24 cellular contexts compared by ENCODE assay signal in the genomic region with DNA sequence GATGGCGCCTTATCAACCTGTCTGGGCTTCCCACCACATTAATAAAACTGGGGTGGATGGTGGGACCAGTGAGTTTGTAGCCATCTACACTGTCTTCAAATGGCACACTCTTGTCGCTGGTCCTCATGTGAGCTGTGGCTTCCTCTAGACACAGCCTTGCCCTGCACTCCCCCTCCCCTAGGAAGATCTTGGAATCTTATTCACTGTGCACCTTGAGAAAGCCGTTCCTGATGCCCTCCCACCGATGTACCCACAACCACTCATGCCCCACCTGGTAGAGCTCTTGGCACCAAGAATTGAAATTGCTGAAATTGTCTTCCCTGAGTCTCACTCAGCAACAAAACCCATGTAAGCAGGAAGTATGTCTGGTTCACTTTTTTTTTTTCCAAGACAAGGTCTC.
"Had no signal": no experiment of that assay in that cellular context is flagged by ENCODE, and none has a peak within 500 bp of the region (broad histone marks: within the 10 kb centered on the region; RNA-seq: fewer than 3 reads in every experiment).

No MANE protein-coding gene starts in this region.

- H3K9me3 ChIP-seq: prostate gland, testis, upper lobe of left lung, uterus had no signal

- H3K9me3 Mint-ChIP-seq: effector memory CD8-positive, alpha-beta T cell; immature natural killer cell; stimulated activated effector memory CD8-positive, alpha-beta T cell treated with anti-CD3 and anti-CD28 coated beads, Interleukin-12 subunit alpha, Interleukin-12 subunit beta, amount 100 ng/mL, for 72 hours had no signal

- H3K4me3 Mint-ChIP-seq: effector memory CD8-positive, alpha-beta T cell; immature natural killer cell; naive thymus-derived CD8-positive, alpha-beta T cell; nephron progenitor cell; stimulated activated effector memory CD8-positive, alpha-beta T cell treated with anti-CD3 and anti-CD28 coated beads, Interleukin-12 subunit alpha, Interleukin-12 subunit beta, amount 100 ng/mL, for 72 hours had no signal

- H3K27ac ChIP-seq: left ventricle myocardium inferior, lower lobe of right lung, prostate gland, right atrium auricular region, sigmoid colon, stomach, testis, tibial artery, upper lobe of left lung, uterus had no signal

- H3K4me1 ChIP-seq: left ventricle myocardium inferior, lower lobe of right lung, prostate gland, right atrium auricular region, stomach, testis, tibial artery, upper lobe of left lung, uterus had no signal

- H3K4me1 Mint-ChIP-seq: immature natural killer cell; naive thymus-derived CD8-positive, alpha-beta T cell; stimulated activated effector memory CD8-positive, alpha-beta T cell treated with anti-CD3 and anti-CD28 coated beads, Interleukin-12 subunit alpha, Interleukin-12 subunit beta, amount 100 ng/mL, for 72 hours had no signal

- H3K27ac Mint-ChIP-seq: effector memory CD8-positive, alpha-beta T cell; immature natural killer cell; naive thymus-derived CD8-positive, alpha-beta T cell; nephron progenitor cell; stimulated activated effector memory CD8-positive, alpha-beta T cell treated with anti-CD3 and anti-CD28 coated beads, Interleukin-12 subunit alpha, Interleukin-12 subunit beta, amount 100 ng/mL, for 72 hours had no signal

- DNase-seq: cortex of kidney; effector memory CD8-positive, alpha-beta T cell; hypothalamus; immature natural killer cell; islet precursor cell; kidney glomerular epithelial cell; left colon; left ventricle myocardium inferior; lower lobe of right lung; naive thymus-derived CD8-positive, alpha-beta T cell; nephron progenitor cell; sigmoid colon; stimulated activated CD4-positive, alpha-beta T cell treated with anti-CD3 and anti-CD28 coated beads, Interleukin-2, amount 100 ng/mL, for 24 hours; stimulated activated CD4-positive, alpha-beta T cell treated with anti-CD3 and anti-CD28 coated beads, Interleukin-4, amount 100 ng/mL, for 24 hours; stimulated activated naive CD4-positive, alpha-beta T cell treated with Interleukin-2 at 50 U/mL for 16 hours; stomach; testis; tibial artery; upper lobe of left lung; uterus had no signal

- H3K4me3 ChIP-seq: left ventricle myocardium inferior, lower lobe of right lung, prostate gland, right atrium auricular region, sigmoid colon, stomach, testis, tibial artery, upper lobe of left lung, uterus had no signal

- H3K36me3 ChIP-seq: left ventricle myocardium inferior, lower lobe of right lung, prostate gland, right atrium auricular region, sigmoid colon, stomach, tibial artery, upper lobe of left lung, uterus had no signal

- H3K36me3 Mint-ChIP-seq: immature natural killer cell; naive thymus-derived CD8-positive, alpha-beta T cell; stimulated activated effector memory CD8-positive, alpha-beta T cell treated with anti-CD3 and anti-CD28 coated beads, Interleukin-12 subunit alpha, Interleukin-12 subunit beta, amount 100 ng/mL, for 72 hours had no signal

- H3K27me3 ChIP-seq: right atrium auricular region, sigmoid colon, stomach, testis, tibial artery, upper lobe of left lung, uterus had no signal

- ATAC-seq: effector memory CD8-positive, alpha-beta T cell; left colon; lower lobe of right lung; naive thymus-derived CD8-positive, alpha-beta T cell; stimulated activated effector memory CD8-positive, alpha-beta T cell treated with anti-CD3 and anti-CD28 coated beads, Interleukin-12 subunit alpha, Interleukin-12 subunit beta, amount 100 ng/mL, for 72 hours had no signal

- FAIRE-seq: frontal cortex had no signal
